Comparison of ENCODE assay signal across 13 cellular contexts in genomic region chr7:116357776-116358670, GRCh38.
DNase-seq lines count a peak whose midpoint lies in the region; ATAC-seq and TF ChIP-seq lines count a peak whose summit lies in the region.
"Had no signal": no experiment of that assay in that cellular context is flagged by ENCODE, and none has a peak within 500 bp of the region (broad histone marks: within the 10 kb centered on the region; RNA-seq: fewer than 3 reads in every experiment).

No MANE protein-coding gene starts in this region.

- peak overlapping the region; percentile 43 for H2AFZ ChIP-seq in osteoblast (ENCODE audit: low read length)

- ATAC-seq in Panc1 = no peak
- no peak for ATAC-seq in HG03571 (IDR thresholded peaks at IDR 0.05; ENCODE audit: unreplicated experiment)
- no peak for ATAC-seq in HG03135 (IDR thresholded peaks at IDR 0.05; ENCODE audit: unreplicated experiment)
- ATAC-seq: activated CD4-positive, CD25-positive, alpha-beta regulatory T cell treated with anti-CD3 and anti-CD28 coated beads, Interleukin-2, amount 50 U/mL, for 24 hours had no signal

- POLR2A ChIA-PET in Panc1 (lab: Charles Lee) = no interaction called here

- no peak overlapping the region for H3K4me2 ChIP-seq in osteoblast (ENCODE audit: insufficient read depth, low read length)
- H3K4me2 ChIP-seq: BLaER1 treated with 17β-estradiol and CSF1 and Interleukin-3, amounts not matched to agents 10 nM and 100 nM had no signal

- TF ChIP-seq POLR2A in esophagus muscularis mucosa (IDR thresholded peaks at IDR 0.05; ENCODE audit: low read depth) (no peak), tibial nerve (IDR thresholded peaks at IDR 0.05) (no peak)

- H4K20me1 ChIP-seq in osteoblast (ENCODE audit: insufficient read depth, low read length) = no peaks in the 10 kb centered on the region
- H4K20me1 ChIP-seq: BLaER1 treated with 17β-estradiol and CSF1 and Interleukin-3, amounts not matched to agents 10 nM and 100 nM had no signal

- DNase-seq in ACHN (peak; percentile 72), Panc1 (ENCODE audit: low read depth, low spot score) (no peak), esophagus muscularis mucosa (ENCODE audit: extremely low spot score) (no peak), osteoblast (ENCODE audit: insufficient read length, low spot score, missing footprints) (peak; percentile 38), tibial nerve (ENCODE audit: low spot score in 2 of 2) (no peak), WERI-Rb-1 (no peak)
- DNase-seq: activated gamma-delta T cell, NCI-H1694 treated with DMSO at 0.1 percent for 48 hours, Peyer's patch had no signal

- TF ChIP-seq EP300 in esophagus muscularis mucosa (IDR thresholded peaks at IDR 0.05) (no peak), tibial nerve (IDR thresholded peaks at IDR 0.05) (no peak)

- 85% methylated on average over 5 of the region's 5 CpGs for WGBS in esophagus muscularis mucosa
- WGBS in tibial nerve, 2 donors = 78 to 81% methylated on average over 5 of the region's 5 CpGs

- in situ Hi-C loops in ACHN (cut with HindIII; ENCODE audit: low pct_ligation_motif_present, low pct_unique_long_range_greater_than_20kb, low sequenced_read_pairs) (no loop called here), Panc1 (cut with HindIII; ENCODE audit: low pct_unique_long_range_greater_than_20kb, low sequenced_read_pairs) (no loop called here)

- no TSS peak for BruUV-seq in Panc1 (replicated peaks; lab: Mats Ljungman, UMichigan)

- H3K79me2 ChIP-seq in osteoblast (ENCODE audit: insufficient read depth, low read length) = no peaks in the 10 kb centered on the region

- H3K9me3 ChIP-seq in Panc1 (ENCODE audit: control insufficient read depth, insufficient read depth, low read depth, low read length) (peaks cover 16% of the 10 kb centered on the region; the same call in 1 of the 2 replicates), esophagus muscularis mucosa (no peaks in the 10 kb centered on the region), osteoblast (ENCODE audit: low read depth, low read length) (no peaks in the 10 kb centered on the region), tibial nerve (no peaks in the 10 kb centered on the region), WERI-Rb-1 (ENCODE audit: severe bottlenecking) (no peaks in the 10 kb centered on the region)
- H3K9me3 ChIP-seq: Peyer's patch had no signal

- intact Hi-C loops in Panc1 (cut with micrococcal nuclease; ENCODE audit: unreplicated experiment) (loop anchor here (5.0 to 10.0 kb wide), 5 partner anchors 84 to 227 kb away; no protein-coding TSS in a partner anchor), esophagus muscularis mucosa (cut with DNase I) (loop anchor here (10.0 kb wide), 2 partner anchors 83 to 167 kb away; partner anchors contain the start of gene CAV1)

- peak overlapping the region; percentile 100 for H3K27ac ChIP-seq in Panc1 (ENCODE audit: low read length)
- peak overlapping the region; percentile 45 to 87 (median 81) for H3K27ac ChIP-seq in esophagus muscularis mucosa (replicated peaks in 1 of 4)
- peak overlapping the region; percentile 96 for H3K27ac ChIP-seq in osteoblast (ENCODE audit: low read depth, low read length)
- H3K27ac ChIP-seq in tibial nerve = peak overlapping the region in 2 of 4 donors; percentile 52 to 68
- H3K27ac ChIP-seq in WERI-Rb-1 = no peak overlapping the region
- H3K27ac ChIP-seq: BLaER1 treated with 17β-estradiol and CSF1 and Interleukin-3, amounts not matched to agents 10 nM and 100 nM had no signal

- no peak for TF ChIP-seq CTCF in Panc1 (IDR thresholded peaks at IDR 0.05)
- no peak for TF ChIP-seq CTCF in esophagus muscularis mucosa (IDR thresholded peaks at IDR 0.05)
- TF ChIP-seq CTCF in osteoblast (IDR thresholded peaks at IDR 0.05; ENCODE audit: extremely low read depth, low read depth, low read length) = no peak
- no peak for TF ChIP-seq CTCF in tibial nerve (IDR thresholded peaks at IDR 0.05)
- TF ChIP-seq CTCF in WERI-Rb-1 (IDR thresholded peaks at IDR 0.05; ENCODE audit: low read depth, low read length) = no peak

- H3K27me3 ChIP-seq in Panc1 (ENCODE audit: control insufficient read depth, insufficient read depth, low read length) (no peaks in the 10 kb centered on the region), esophagus muscularis mucosa (no peaks in the 10 kb centered on the region), osteoblast (ENCODE audit: insufficient read depth, low read length) (no peaks in the 10 kb centered on the region), tibial nerve (no peaks in the 10 kb centered on the region), WERI-Rb-1 (ENCODE audit: insufficient read depth, low read depth, severe bottlenecking) (peaks cover 31% of the 10 kb centered on the region)
- H3K27me3 ChIP-seq: BLaER1 treated with 17β-estradiol and CSF1 and Interleukin-3, amounts not matched to agents 10 nM and 100 nM; Peyer's patch had no signal

- CTCF ChIA-PET in Panc1 (lab: Charles Lee) = no interaction called here

- H3K36me3 ChIP-seq in Panc1 (ENCODE audit: control insufficient read depth, insufficient read depth, low read length) (no peaks in the 10 kb centered on the region), esophagus muscularis mucosa (no peaks in the 10 kb centered on the region), osteoblast (ENCODE audit: insufficient read depth, low read length) (no peaks in the 10 kb centered on the region), tibial nerve (no peaks in the 10 kb centered on the region), WERI-Rb-1 (no peaks in the 10 kb centered on the region)
- H3K36me3 ChIP-seq: BLaER1 treated with 17β-estradiol and CSF1 and Interleukin-3, amounts not matched to agents 10 nM and 100 nM; Peyer's patch had no signal

- H3K4me3 ChIP-seq in Panc1 (ENCODE audit: low read depth in 2 of 2, low read length in 2 of 2) (no peak overlapping the region), esophagus muscularis mucosa (no peak overlapping the region), osteoblast (ENCODE audit: insufficient read depth, low read length) (no peak overlapping the region), tibial nerve (no peak overlapping the region), WERI-Rb-1 (ENCODE audit: low read depth, low read length) (no peak overlapping the region)
- H3K4me3 ChIP-seq: BLaER1 treated with 17β-estradiol and CSF1 and Interleukin-3, amounts not matched to agents 10 nM and 100 nM; Peyer's patch had no signal

- H3K4me1 ChIP-seq in Panc1 (ENCODE audit: control insufficient read depth, insufficient read depth, low read length) (peaks cover 49% of the 10 kb centered on the region), esophagus muscularis mucosa (peaks cover 53 to 57% (median 54%) of the 10 kb centered on the region in 4 donors), osteoblast (ENCODE audit: insufficient read depth, low read length) (peaks cover 45% of the 10 kb centered on the region), tibial nerve (peaks cover 0 to 43% (median 27%) of the 10 kb centered on the region in 4 donors)

Comparison
In these comparisons a context has a peak if more than half of its experiments do, and no peak if none do; other contexts are left out.
1. DNase-seq: peak in ACHN (single experiment) and osteoblast (single experiment); none in Panc1 (single experiment), esophagus muscularis mucosa (single experiment), tibial nerve (0 of 2) and WERI-Rb-1 (single experiment).